ENCODE assay signal across 1 cellular context in genomic region chr19:49660338-49660961, GRCh38.
TF ChIP-seq lines count a peak whose summit lies in the region.

No MANE protein-coding gene starts in this region.

TF ChIP-seq in H1, 55 proteins besides CTCF, POLR2A, EP300 and RAD21:
- TF ChIP-seq GTF2F1 (IDR thresholded peaks at IDR 0.05; ENCODE audit: borderline replicate concordance, low read depth, low read length) (no peak), BACH1 (IDR thresholded peaks at IDR 0.05; ENCODE audit: low read length) (no peak), SIX5 (IDR thresholded peaks at IDR 0.05; ENCODE audit: low read depth, low read length) (no peak), HDAC6 (IDR thresholded peaks at IDR 0.05; ENCODE audit: low read depth, low read length) (no peak)
